30 cellular contexts compared by ENCODE assay signal in genomic region chr2:59959944-59960343, GRCh38.
"Had no signal": no experiment of that assay in that cellular context is flagged by ENCODE, and none has a peak within 500 bp of the region (broad histone marks: within the 10 kb centered on the region; RNA-seq: fewer than 3 reads in every experiment).

No MANE protein-coding gene starts in this region.

- H3K9me3 ChIP-seq: esophagus squamous epithelium, mucosa of descending colon, neutrophil, prostate gland, right atrium auricular region, sigmoid colon, spleen, suprapubic skin, transverse colon, upper lobe of right lung, vagina had no signal

- H3K4me3 Mint-ChIP-seq: memory B cell; mesothelial cell of epicardium; natural killer cell treated with Interleukin-12 subunit alpha and Interleukin-12 subunit beta and Interleukin-15 and Interleukin-18, amount 100 ng/mL, for 72 hours; neural crest cell; stimulated activated naive CD8-positive, alpha-beta T cell treated with anti-CD3 and anti-CD28 coated beads, Interleukin-15, amount 100 ng/mL, for 72 hours had no signal

- H3K4me3 ChIP-seq: coronary artery, esophagus squamous epithelium, heart right ventricle, lung, mucosa of descending colon, prostate gland, right atrium auricular region, sigmoid colon, spleen, suprapubic skin, transverse colon, upper lobe of right lung, vagina had no signal

- H3K9me3 Mint-ChIP-seq: memory B cell; natural killer cell treated with Interleukin-12 subunit alpha and Interleukin-12 subunit beta and Interleukin-15 and Interleukin-18, amount 100 ng/mL, for 72 hours; stimulated activated naive CD8-positive, alpha-beta T cell treated with anti-CD3 and anti-CD28 coated beads, Interleukin-15, amount 100 ng/mL, for 72 hours had no signal

- ATAC-seq: heart right ventricle; left lobe of liver; mucosa of descending colon; natural killer cell treated with Interleukin-12 subunit alpha and Interleukin-12 subunit beta and Interleukin-15 and Interleukin-18, amount 100 ng/mL, for 72 hours; stimulated activated naive CD8-positive, alpha-beta T cell treated with anti-CD3 and anti-CD28 coated beads, Interleukin-15, amount 100 ng/mL, for 72 hours; upper lobe of right lung had no signal

- H3K27me3 Mint-ChIP-seq: memory B cell; naive B cell; natural killer cell treated with Interleukin-12 subunit alpha and Interleukin-12 subunit beta and Interleukin-15 and Interleukin-18, amount 100 ng/mL, for 72 hours; stimulated activated naive CD8-positive, alpha-beta T cell treated with anti-CD3 and anti-CD28 coated beads, Interleukin-15, amount 100 ng/mL, for 72 hours had no signal

- H3K4me1 Mint-ChIP-seq: neural crest cell; stimulated activated naive CD8-positive, alpha-beta T cell treated with anti-CD3 and anti-CD28 coated beads, Interleukin-15, amount 100 ng/mL, for 72 hours had no signal

- H3K27ac ChIP-seq: coronary artery, esophagus squamous epithelium, heart right ventricle, neutrophil, prostate gland, right atrium auricular region, sigmoid colon, spleen, suprapubic skin, transverse colon, upper lobe of right lung, vagina had no signal

- H3K36me3 ChIP-seq: esophagus squamous epithelium, heart right ventricle, neutrophil, prostate gland, right atrium auricular region, sigmoid colon, spleen, suprapubic skin, transverse colon, upper lobe of right lung, vagina had no signal

- DNase-seq: dermis blood vessel endothelial cell; effector memory CD4-positive, alpha-beta T cell; erythroblast; esophagus squamous epithelium; foreskin melanocyte; glutamatergic neuron; heart right ventricle; hippocampal formation; kidney; mucosa of descending colon; naive B cell; sigmoid colon; spleen; stimulated activated CD4-positive, alpha-beta T cell treated with anti-CD3 and anti-CD28 coated beads, Interleukin-4, amount 100 ng/mL, for 4 hours; stimulated activated naive CD4-positive, alpha-beta T cell; stimulated activated naive CD8-positive, alpha-beta T cell treated with anti-CD3 and anti-CD28 coated beads, Interleukin-15, amount 100 ng/mL, for 72 hours; transverse colon; upper lobe of right lung had no signal

- H3K27ac Mint-ChIP-seq: memory B cell; mesothelial cell of epicardium; natural killer cell treated with Interleukin-12 subunit alpha and Interleukin-12 subunit beta and Interleukin-15 and Interleukin-18, amount 100 ng/mL, for 72 hours had no signal

- H3K36me3 Mint-ChIP-seq: memory B cell; mesothelial cell of epicardium; naive B cell; natural killer cell treated with Interleukin-12 subunit alpha and Interleukin-12 subunit beta and Interleukin-15 and Interleukin-18, amount 100 ng/mL, for 72 hours had no signal

- H3K4me1 ChIP-seq: esophagus squamous epithelium, heart right ventricle, prostate gland, right atrium auricular region, sigmoid colon, suprapubic skin, transverse colon, upper lobe of right lung, vagina had no signal

- H3K27me3 ChIP-seq: esophagus squamous epithelium, heart right ventricle, neutrophil, right atrium auricular region, sigmoid colon, spleen, suprapubic skin, transverse colon, upper lobe of right lung, vagina had no signal
